In genomic region chr4:138494931-138495330, GRCh38 we compare ENCODE assay signal across 9 cellular contexts.
A peak's percentile ranks its signal among the peaks of the same experiment; 100 is the strongest.
DNase-seq lines count a peak whose midpoint lies in the region; ATAC-seq and TF ChIP-seq lines count a peak whose summit lies in the region.
"Had no signal": no experiment of that assay in that cellular context is flagged by ENCODE, and none has a peak within 500 bp of the region (broad histone marks: within the 10 kb centered on the region; RNA-seq: fewer than 3 reads in every experiment).

No MANE protein-coding gene starts in this region.

- POLR2A ChIA-PET in activated CD8-positive, alpha-beta T cell treated with anti-CD3 and anti-CD28 coated beads, Interleukin-2, amount 10 ng/mL, durations not matched to agents 7 days and 5 days (lab: Charles Lee), result no interaction called here

- H3K36me3 ChIP-seq in ascending aorta, result no peaks in the 10 kb centered on the region

- TF ChIP-seq CTCF in ascending aorta (IDR thresholded peaks at IDR 0.05), result no peak

- DNase-seq in Ammon's horn (ENCODE audit: low spot score) (peak; percentile 12), NCI-H82 treated with DMSO at 0.1 percent for 48 hours (lab: John Stamatoyannopoulos, UW; ENCODE audit: unreplicated experiment) (peak; percentile 13), fibroblast of gingiva (ENCODE audit: low read depth) (peak; percentile 74), NCI-H2196 treated with DMSO at 0.1 percent for 48 hours (lab: John Stamatoyannopoulos, UW; ENCODE audit: unreplicated experiment) (no peak), NCI-H2227 (lab: John Stamatoyannopoulos, UW; ENCODE audit: unreplicated experiment) (no peak), ascending aorta (ENCODE audit: low spot score in 2 of 2) (no peak)
- DNase-seq in activated CD8-positive, alpha-beta T cell treated with anti-CD3 and anti-CD28 coated beads, Interleukin-2, amount 10 ng/mL, durations not matched to agents 7 days and 5 days, result no peak

- H3K4me3 Mint-ChIP-seq in activated CD8-positive, alpha-beta T cell treated with anti-CD3 and anti-CD28 coated beads, Interleukin-2, amount 10 ng/mL, durations not matched to agents 7 days and 5 days, result no peak overlapping the region
- H3K4me3 Mint-ChIP-seq: activated naive CD8-positive, alpha-beta T cell had no signal

- CTCF ChIA-PET in activated CD8-positive, alpha-beta T cell treated with anti-CD3 and anti-CD28 coated beads, Interleukin-2, amount 10 ng/mL, durations not matched to agents 7 days and 5 days (lab: Charles Lee), result interaction anchor here (1.2 kb wide), 1 partner anchor 21 kb away, joined by 4 read pairs; no protein-coding TSS in a partner anchor

- H3K27me3 ChIP-seq in ascending aorta, result no peaks in the 10 kb centered on the region

- H3K9me3 Mint-ChIP-seq in activated CD8-positive, alpha-beta T cell treated with anti-CD3 and anti-CD28 coated beads, Interleukin-2, amount 10 ng/mL, durations not matched to agents 7 days and 5 days (ENCODE audit: insufficient read depth), result no peaks in the 10 kb centered on the region

- H3K27me3 Mint-ChIP-seq in activated CD8-positive, alpha-beta T cell treated with anti-CD3 and anti-CD28 coated beads, Interleukin-2, amount 10 ng/mL, durations not matched to agents 7 days and 5 days (ENCODE audit: low read depth), result no peaks in the 10 kb centered on the region
- H3K27me3 Mint-ChIP-seq: activated naive CD8-positive, alpha-beta T cell had no signal

- H3K4me3 ChIP-seq in ascending aorta, result no peak overlapping the region

- H3K27ac ChIP-seq in ascending aorta, result no peak overlapping the region

- ATAC-seq in GM18867 (IDR thresholded peaks at IDR 0.05; ENCODE audit: unreplicated experiment), result peak; percentile 76
- ATAC-seq in activated CD8-positive, alpha-beta T cell treated with anti-CD3 and anti-CD28 coated beads, Interleukin-2, amount 10 ng/mL, durations not matched to agents 7 days and 5 days, result no peak

- H3K9me3 ChIP-seq in ascending aorta, result peaks cover 0 to 19% of the 10 kb centered on the region in 2 donors

- H3K4me1 ChIP-seq in ascending aorta, result no peaks in the 10 kb centered on the region

- no peaks in the 10 kb centered on the region for H3K36me3 Mint-ChIP-seq in activated CD8-positive, alpha-beta T cell treated with anti-CD3 and anti-CD28 coated beads, Interleukin-2, amount 10 ng/mL, durations not matched to agents 7 days and 5 days (ENCODE audit: low read depth)
- H3K36me3 Mint-ChIP-seq: activated naive CD8-positive, alpha-beta T cell had no signal

- no peaks in the 10 kb centered on the region for H3K4me1 Mint-ChIP-seq in activated CD8-positive, alpha-beta T cell treated with anti-CD3 and anti-CD28 coated beads, Interleukin-2, amount 10 ng/mL, durations not matched to agents 7 days and 5 days (ENCODE audit: low read depth)

- intact Hi-C loops in ascending aorta (cut with DNase I), result no loop called here

- H3K27ac Mint-ChIP-seq in activated CD8-positive, alpha-beta T cell treated with anti-CD3 and anti-CD28 coated beads, Interleukin-2, amount 10 ng/mL, durations not matched to agents 7 days and 5 days, result no peak overlapping the region
- H3K27ac Mint-ChIP-seq: activated naive CD8-positive, alpha-beta T cell had no signal

Comparison
In these comparisons a context has a peak if more than half of its experiments do, and no peak if none do; other contexts are left out.
1. DNase-seq: peak in Ammon's horn (single experiment), NCI-H82 treated with DMSO at 0.1 percent for 48 hours (single experiment) and fibroblast of gingiva (single experiment); none in activated CD8-positive, alpha-beta T cell treated with anti-CD3 and anti-CD28 coated beads, Interleukin-2, amount 10 ng/mL, durations not matched to agents 7 days and 5 days (single experiment), NCI-H2196 treated with DMSO at 0.1 percent for 48 hours (single experiment), NCI-H2227 (single experiment) and ascending aorta (0 of 2).